ENCODE assay signal across 11 cellular contexts in the genomic region with DNA sequence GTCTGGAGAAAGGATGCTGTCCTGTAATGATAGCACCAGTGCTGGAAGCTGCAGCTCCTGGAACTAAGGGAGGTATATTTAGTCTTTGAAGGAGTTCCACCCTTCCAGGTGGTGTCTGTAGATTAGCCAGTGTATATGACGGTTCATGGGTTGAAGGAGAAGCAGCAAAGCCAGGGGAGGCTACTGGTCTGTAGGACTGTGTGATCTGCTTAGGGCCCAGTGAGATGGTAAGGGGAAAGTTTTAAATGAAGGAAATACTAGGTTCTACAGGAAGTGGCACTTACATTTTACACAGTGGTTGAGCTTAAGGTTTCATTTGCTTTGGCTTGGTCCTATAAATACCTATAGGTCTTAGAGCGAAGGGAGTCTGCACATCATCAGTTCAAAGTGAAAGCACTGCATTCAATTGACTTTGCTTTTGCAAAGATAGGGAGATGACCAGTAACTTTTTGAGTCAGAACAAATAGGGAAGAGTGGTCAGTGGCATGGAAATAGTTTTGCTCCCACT. TPM values are rescaled to one million over a fixed set of nuclear protein-coding genes. Genes with fewer than 3 reads are reported as not detected.
A peak's percentile ranks its signal among the peaks of the same experiment; 100 is the strongest.
DNase-seq lines count a peak whose midpoint lies in the region; ATAC-seq and TF ChIP-seq lines count a peak whose summit lies in the region.
"Had no signal": no experiment of that assay in that cellular context is flagged by ENCODE, and none has a peak within 500 bp of the region (broad histone marks: within the 10 kb centered on the region; RNA-seq: fewer than 3 reads in every experiment).

No MANE protein-coding gene starts in this region.

- peak; percentile 31 for DNase-seq in fibroblast of villous mesenchyme (ENCODE audit: low read depth)
- no peak for DNase-seq in NCI-H1048 (lab: John Stamatoyannopoulos, UW)
- no peak for DNase-seq in sciatic nerve (ENCODE audit: low spot score)
- no peak for DNase-seq in central memory CD4-positive, alpha-beta T cell
- DNase-seq in NCI-H82 (lab: John Stamatoyannopoulos, UW) = no peak
- DNase-seq: hypothalamus, uterus had no signal

- intact Hi-C loops in sciatic nerve (cut with DNase I) = no loop called here

- peak; percentile 71 for ATAC-seq in GM18520 (IDR thresholded peaks at IDR 0.05; ENCODE audit: unreplicated experiment)
- ATAC-seq in GM21528 (IDR thresholded peaks at IDR 0.05; ENCODE audit: low FRiP score, unreplicated experiment) = peak; percentile 74
- peak; percentile 78 for ATAC-seq in HG03442 (IDR thresholded peaks at IDR 0.05; ENCODE audit: unreplicated experiment)
- no peak for ATAC-seq in sciatic nerve

- no peak overlapping the region for H3K4me3 ChIP-seq in fibroblast of villous mesenchyme (ENCODE audit: low read depth, low read length)
- H3K4me3 ChIP-seq: skin epidermis, uterus had no signal

- TF ChIP-seq CTCF in fibroblast of villous mesenchyme (IDR thresholded peaks at IDR 0.05; ENCODE audit: insufficient read depth, low read depth, low read length) = no peak

RNA-seq across cellular contexts. Expression of gene SLC25A38, which starts 5.6 kb away (rescaled TPM):
- total RNA-seq in fibroblast of villous mesenchyme = 18.4 and 22.5 TPM in 2 replicates
- total RNA-seq in sciatic nerve = 20.4 TPM

RNA-seq across cellular contexts. Expression of gene RPSA, which starts 17.7 kb away (rescaled TPM):
- total RNA-seq in fibroblast of villous mesenchyme = 964 and 1,304 TPM in 2 replicates
- total RNA-seq in sciatic nerve = 447 TPM

RNA-seq across cellular contexts. Expression of gene CCR8, which starts 59.3 kb away (rescaled TPM):
- total RNA-seq in fibroblast of villous mesenchyme (not detected in 2 replicates), sciatic nerve (not detected)
- total RNA-seq: uterus had no signal
